1 cellular context compared by ENCODE assay signal in the genomic region with DNA sequence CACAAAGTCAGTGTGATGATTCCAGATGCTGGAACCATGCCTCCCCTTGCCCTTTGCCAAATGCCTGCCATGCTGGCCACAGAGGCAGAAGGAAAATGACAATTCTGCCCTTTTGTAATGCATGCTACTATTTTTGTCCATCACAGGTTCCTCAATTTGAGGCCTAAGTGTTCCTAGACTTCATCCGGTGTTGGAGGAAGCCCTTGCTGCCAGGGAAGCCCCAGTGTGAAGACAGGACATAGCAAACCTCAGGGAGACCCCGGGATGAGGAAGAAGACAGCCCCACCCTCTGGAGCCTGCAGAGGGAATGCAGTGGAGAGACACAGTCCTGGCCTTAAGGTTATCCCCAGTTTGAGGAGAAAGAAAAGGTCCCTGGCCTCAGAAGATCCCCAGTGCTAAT.
TF ChIP-seq lines count a peak whose summit lies in the region.

No MANE protein-coding gene starts in this region.

TF ChIP-seq in HepG2, 621 proteins besides CTCF, POLR2A, EP300 and RAD21:
- TF ChIP-seq ZNF224 (CRISPR knock-in tag; IDR thresholded peaks at IDR 0.05), result no peak
- no peak for TF ChIP-seq SNAPC2 (CRISPR knock-in tag; IDR thresholded peaks at IDR 0.05)
- no peak for TF ChIP-seq ZNF841 (CRISPR knock-in tag; IDR thresholded peaks at IDR 0.05; ENCODE audit: borderline replicate concordance)
- no peak for TF ChIP-seq SSRP1 (CRISPR knock-in tag; IDR thresholded peaks at IDR 0.05)
- TF ChIP-seq, protein P1, sequence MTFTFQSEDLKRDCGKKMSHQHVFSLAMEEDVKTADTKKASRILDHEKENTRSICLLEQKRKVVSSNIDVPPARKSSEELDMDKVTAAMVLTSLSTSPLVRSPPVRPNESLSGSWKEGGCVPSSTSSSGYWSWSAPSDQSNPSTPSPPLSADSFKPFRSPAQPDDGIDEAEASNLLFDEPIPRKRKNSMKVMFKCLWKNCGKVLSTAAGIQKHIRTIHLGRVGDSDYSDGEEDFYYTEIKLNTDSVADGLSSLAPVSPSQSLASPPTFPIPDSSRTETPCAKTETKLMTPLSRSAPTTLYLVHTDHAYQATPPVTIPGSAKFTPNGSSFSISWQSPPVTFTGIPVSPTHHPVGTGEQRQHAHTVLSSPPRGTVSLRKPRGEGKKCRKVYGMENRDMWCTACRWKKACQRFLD (CRISPR knock-in tag; IDR thresholded peaks at IDR 0.05; ENCODE audit: borderline replicate concordance), result no peak
- no peak for TF ChIP-seq NCOA1 (CRISPR knock-in tag; IDR thresholded peaks at IDR 0.05)
- TF ChIP-seq, protein P2, sequence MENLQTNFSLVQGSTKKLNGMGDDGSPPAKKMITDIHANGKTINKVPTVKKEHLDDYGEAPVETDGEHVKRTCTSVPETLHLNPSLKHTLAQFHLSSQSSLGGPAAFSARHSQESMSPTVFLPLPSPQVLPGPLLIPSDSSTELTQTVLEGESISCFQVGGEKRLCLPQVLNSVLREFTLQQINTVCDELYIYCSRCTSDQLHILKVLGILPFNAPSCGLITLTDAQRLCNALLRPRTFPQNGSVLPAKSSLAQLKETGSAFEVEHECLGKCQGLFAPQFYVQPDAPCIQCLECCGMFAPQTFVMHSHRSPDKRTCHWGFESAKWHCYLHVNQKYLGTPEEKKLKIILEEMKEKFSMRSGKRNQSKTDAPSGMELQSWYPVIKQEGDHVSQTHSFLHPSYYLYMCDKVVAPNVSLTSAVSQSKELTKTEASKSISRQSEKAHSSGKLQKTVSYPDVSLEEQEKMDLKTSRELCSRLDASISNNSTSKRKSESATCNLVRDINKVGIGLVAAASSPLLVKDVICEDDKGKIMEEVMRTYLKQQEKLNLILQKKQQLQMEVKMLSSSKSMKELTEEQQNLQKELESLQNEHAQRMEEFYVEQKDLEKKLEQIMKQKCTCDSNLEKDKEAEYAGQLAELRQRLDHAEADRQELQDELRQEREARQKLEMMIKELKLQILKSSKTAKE (CRISPR knock-in tag; IDR thresholded peaks at IDR 0.05; ENCODE audit: borderline replicate concordance), result no peak
- TF ChIP-seq HIC2 (CRISPR knock-in tag; IDR thresholded peaks at IDR 0.05; ENCODE audit: low read depth), result no peak
